9 cellular contexts compared by ENCODE assay signal in the genomic region with DNA sequence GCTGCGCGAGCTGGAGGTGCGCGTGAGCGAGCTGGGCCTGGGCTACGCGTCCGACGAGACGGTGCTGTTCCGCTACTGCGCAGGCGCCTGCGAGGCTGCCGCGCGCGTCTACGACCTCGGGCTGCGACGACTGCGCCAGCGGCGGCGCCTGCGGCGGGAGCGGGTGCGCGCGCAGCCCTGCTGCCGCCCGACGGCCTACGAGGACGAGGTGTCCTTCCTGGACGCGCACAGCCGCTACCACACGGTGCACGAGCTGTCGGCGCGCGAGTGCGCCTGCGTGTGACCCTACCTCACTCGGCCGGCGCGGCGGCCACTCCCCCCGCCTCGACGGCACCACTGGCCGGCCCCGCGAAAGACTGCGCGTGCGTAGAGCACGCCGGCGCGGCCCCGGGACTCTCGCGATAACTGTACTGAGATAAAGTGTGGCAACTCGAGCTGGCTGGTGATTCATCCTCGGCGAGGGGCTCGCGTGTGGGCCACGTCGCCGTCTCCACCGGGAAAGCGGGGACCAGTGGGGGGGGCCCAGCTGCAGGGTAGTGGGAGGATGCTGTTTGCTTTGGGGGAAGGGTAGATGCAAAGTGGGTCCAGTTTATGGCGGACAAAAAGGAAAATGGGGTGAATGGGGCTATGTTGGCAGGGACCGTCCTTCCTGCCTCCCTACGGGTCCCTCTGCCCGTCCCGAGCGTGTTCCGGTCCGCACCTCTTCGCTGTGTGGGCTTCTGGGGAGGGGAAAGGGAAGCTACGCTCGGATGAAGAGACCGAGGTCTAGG. TPM values are rescaled to one million over a fixed set of nuclear protein-coding genes. Genes with fewer than 3 reads are reported as not detected.
DNase-seq lines count a peak whose midpoint lies in the region; ATAC-seq lines count a peak whose summit lies in the region.
"Had no signal": no experiment of that assay in that cellular context is flagged by ENCODE, and none has a peak within 500 bp of the region (broad histone marks: within the 10 kb centered on the region; RNA-seq: fewer than 3 reads in every experiment).

No MANE protein-coding gene starts in this region.

- no peaks in the 10 kb centered on the region for H3K27me3 ChIP-seq in endocrine pancreas (ENCODE audit: control insufficient read depth, insufficient read depth, low read length)

- H3K4me1 ChIP-seq in endocrine pancreas (ENCODE audit: control insufficient read depth, insufficient read depth, low read length) = no peaks in the 10 kb centered on the region

- ATAC-seq in GM19351 (IDR thresholded peaks at IDR 0.05; ENCODE audit: unreplicated experiment) (peak; percentile 65), HG03457 (IDR thresholded peaks at IDR 0.05; ENCODE audit: unreplicated experiment) (peak; percentile 39)

- peak overlapping the region; percentile 54 for H3K9ac ChIP-seq in endocrine pancreas (ENCODE audit: control insufficient read depth, insufficient read depth, low read length)

- DNase-seq in C1 segment of cervical spinal cord (lab: John Stamatoyannopoulos, UW) = peak in 13 of 14 donors; percentile 9 to 86 (median 70)
- DNase-seq in NCI-H774 (lab: John Stamatoyannopoulos, UW) = peak; percentile 99
- peak; percentile 81 to 89 for DNase-seq in activated CD8-positive, alpha-beta memory T cell treated with anti-CD3 and anti-CD28 coated beads for 1 hour (ENCODE audit: extremely low read depth in 1 of 2, low read depth in 1 of 2)
- peak; percentile 95 for DNase-seq in mesenteric fat pad (ENCODE audit: low spot score)
- DNase-seq in stimulated activated CD8-positive, alpha-beta memory T cell treated with anti-CD3 and anti-CD28 coated beads, Interleukin-12 subunit alpha, Interleukin-12 subunit beta, amount 100 ng/mL, for 1 hour (ENCODE audit: low read depth) = peak; percentile 84

- H3K36me3 ChIP-seq in endocrine pancreas (ENCODE audit: control insufficient read depth, insufficient read depth, low read length) = no peaks in the 10 kb centered on the region

- H3K9me3 ChIP-seq in endocrine pancreas (ENCODE audit: control insufficient read depth, low read length) = no peaks in the 10 kb centered on the region

- H3K4me3 ChIP-seq in endocrine pancreas (ENCODE audit: control insufficient read depth, insufficient read depth, low read length) = no peak overlapping the region

RNA-seq across cellular contexts. Expression of a gene that starts 11.4 kb away (rescaled TPM):
- total RNA-seq in mesenteric fat pad = not detected
- total RNA-seq: SK-MEL-5 had no signal

RNA-seq across cellular contexts. Expression of a gene that starts 23.2 kb away (rescaled TPM):
- total RNA-seq in mesenteric fat pad = not detected

RNA-seq across cellular contexts. Expression of a gene that starts 23.2 kb away (rescaled TPM):
- total RNA-seq in mesenteric fat pad = 0.42 TPM

RNA-seq across cellular contexts. Expression of a gene that starts 37.1 kb away (rescaled TPM):
- total RNA-seq in mesenteric fat pad = 31.4 TPM

RNA-seq across cellular contexts. Expression of a gene that starts 42.3 kb away (rescaled TPM):
- total RNA-seq in mesenteric fat pad = not detected
- total RNA-seq: SK-MEL-5 had no signal
